1 cellular context compared by ENCODE assay signal in the genomic region with DNA sequence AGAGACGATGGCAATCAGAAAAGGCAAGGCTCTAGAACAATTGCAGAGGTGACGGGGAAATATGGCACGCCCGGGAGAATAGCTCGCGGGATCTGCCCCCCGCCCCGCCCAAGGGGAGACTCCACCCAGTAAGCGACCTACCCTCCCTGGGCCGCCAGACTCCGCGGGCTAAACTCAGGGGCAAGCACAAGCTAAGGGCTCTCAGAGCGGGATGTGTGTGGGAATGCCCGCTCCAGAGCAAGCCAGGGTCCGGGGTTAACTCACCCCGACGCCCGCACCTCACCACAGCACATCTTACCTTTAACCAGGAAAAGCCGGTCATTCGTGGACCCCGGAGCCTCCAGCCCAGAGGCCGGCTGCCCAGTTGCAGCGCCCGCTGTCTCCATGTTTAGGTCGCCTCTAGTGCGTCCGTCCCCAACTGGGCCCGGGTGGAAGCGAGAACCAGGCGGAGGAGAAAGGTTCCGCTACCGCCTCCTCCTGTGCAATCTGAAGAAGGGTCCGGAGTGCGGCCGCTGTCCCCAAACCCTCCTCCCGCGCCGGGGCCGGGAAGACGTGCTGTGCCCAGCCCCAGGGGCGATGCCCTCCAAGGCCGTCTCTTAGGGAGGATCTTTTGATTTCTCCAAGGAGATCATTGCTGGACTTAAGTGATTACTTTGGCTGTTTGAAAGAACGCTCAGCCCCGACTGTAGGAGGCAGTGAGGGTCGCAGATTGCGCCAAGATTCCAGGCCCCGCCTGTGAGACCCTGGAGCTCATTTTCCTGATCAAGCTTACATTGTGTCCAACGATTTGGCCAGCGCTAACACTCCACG.
TF ChIP-seq lines count a peak whose summit lies in the region.

Gene TMEM242 (minus strand): TSS at position 406 of the 810 bp plus-strand sequence. CDS start 20 bp downstream, at position 386.

TF ChIP-seq in HEK293, 187 proteins besides CTCF, POLR2A, EP300 and RAD21 (continued from another document and continues in another):
- TF ChIP-seq ZNF148 (tag by site-specific recombination; IDR thresholded peaks at IDR 0.05; ENCODE audit: borderline replicate concordance) (peak; percentile 72), ZNF658 (tag by site-specific recombination; IDR thresholded peaks at IDR 0.05) (0 out of 2 replicates have a peak, but pooled peaks have one; percentile 26), ZNF76 (tag by site-specific recombination; IDR thresholded peaks at IDR 0.05; ENCODE audit: borderline replicate concordance, low read depth) (peak; percentile 85), ZNF302 (tag by site-specific recombination; IDR thresholded peaks at IDR 0.05; ENCODE audit: low read depth) (no peak), ZNF670 (tag by site-specific recombination; IDR thresholded peaks at IDR 0.05; ENCODE audit: low read depth) (no peak), ZNF423 (tag by site-specific recombination; IDR thresholded peaks at IDR 0.05) (peak; percentile 62; the same call in 1 of the 2 replicates), ZNF596 (tag by site-specific recombination; IDR thresholded peaks at IDR 0.05) (peak; percentile 77), SP3 (tag by site-specific recombination; IDR thresholded peaks at IDR 0.05) (peak; percentile 95), ZNF280C (tag by site-specific recombination; IDR thresholded peaks at IDR 0.05) (no peak), ZNF664 (tag by site-specific recombination; IDR thresholded peaks at IDR 0.05) (peak; percentile 81), YY1 (tag by site-specific recombination; IDR thresholded peaks at IDR 0.05) (peak; percentile 98), MYNN (tag by site-specific recombination; IDR thresholded peaks at IDR 0.05; ENCODE audit: borderline replicate concordance) (peak; percentile 85), ZNF221 (tag by site-specific recombination; IDR thresholded peaks at IDR 0.05; ENCODE audit: borderline replicate concordance) (peak; percentile 91; the same call in 1 of the 2 replicates), ZNF416 (tag by site-specific recombination; IDR thresholded peaks at IDR 0.05) (peak; percentile 71; the same call in 1 of the 2 replicates), ZSCAN23 (tag by site-specific recombination; IDR thresholded peaks at IDR 0.05) (peak; percentile 98), ZNF311 (tag by site-specific recombination; IDR thresholded peaks at IDR 0.05; ENCODE audit: borderline replicate concordance) (no peak), ZNF571 (tag by site-specific recombination; IDR thresholded peaks at IDR 0.05) (no peak), HOXD13 (CRISPR knock-in tag; IDR thresholded peaks at IDR 0.05; ENCODE audit: borderline replicate concordance) (peak; percentile 83), ELK4 (IDR thresholded peaks at IDR 0.05; ENCODE audit: borderline replicate concordance, low read depth, low read length) (no peak), ZNF654 (tag by site-specific recombination; IDR thresholded peaks at IDR 0.05; ENCODE audit: low read depth) (no peak; the same call in 1 of the 2 replicates), MZF1 (tag by site-specific recombination; IDR thresholded peaks at IDR 0.05; ENCODE audit: borderline replicate concordance) (peak; percentile 85), ZNF600 (tag by site-specific recombination; IDR thresholded peaks at IDR 0.05) (peak; percentile 92), ZNF830 (tag by site-specific recombination; IDR thresholded peaks at IDR 0.05; ENCODE audit: low read depth) (no peak), ZNF404 (tag by site-specific recombination; IDR thresholded peaks at IDR 0.05) (no peak), ZNF558 (tag by site-specific recombination; IDR thresholded peaks at IDR 0.05) (peak; percentile 79), OVOL3 (tag by site-specific recombination; IDR thresholded peaks at IDR 0.05) (peak; percentile 82), ZNF629 (tag by site-specific recombination; IDR thresholded peaks at IDR 0.05) (peak; percentile 88), ZNF585B (tag by site-specific recombination; IDR thresholded peaks at IDR 0.05) (peak; percentile 46), KLF8 (tag by site-specific recombination; IDR thresholded peaks at IDR 0.05) (peak; percentile 99), ZNF121 (tag by site-specific recombination; IDR thresholded peaks at IDR 0.05) (peak; percentile 89), GLI2 (tag by site-specific recombination; IDR thresholded peaks at IDR 0.05; ENCODE audit: borderline replicate concordance, low read depth) (no peak), ZNF560 (tag by site-specific recombination; IDR thresholded peaks at IDR 0.05; ENCODE audit: borderline replicate concordance) (no peak), IKZF3 (tag by site-specific recombination; IDR thresholded peaks at IDR 0.05) (peak; percentile 86), ZNF707 (tag by site-specific recombination; IDR thresholded peaks at IDR 0.05) (0 out of 2 replicates have a peak, but pooled peaks have one; percentile 39), ZBTB49 (tag by site-specific recombination; IDR thresholded peaks at IDR 0.05; ENCODE audit: low read depth) (0 out of 2 replicates have a peak, but pooled peaks have one; percentile 56), SP2 (tag by site-specific recombination; IDR thresholded peaks at IDR 0.05) (peak; percentile 76), ZNF660 (tag by site-specific recombination; IDR thresholded peaks at IDR 0.05) (peak; percentile 99), ZNF777 (tag by site-specific recombination; IDR thresholded peaks at IDR 0.05; ENCODE audit: borderline replicate concordance) (peak; percentile 86; the same call in 1 of the 2 replicates), ZBTB7A (tag by site-specific recombination; IDR thresholded peaks at IDR 0.05; ENCODE audit: low read depth) (peak; percentile 88), BCL11A (tag by site-specific recombination; IDR thresholded peaks at IDR 0.05; ENCODE audit: low read depth) (peak; percentile 90), ZNF433 (tag by site-specific recombination; IDR thresholded peaks at IDR 0.05; ENCODE audit: low read depth) (no peak)
- TF ChIP-seq, protein P1, sequence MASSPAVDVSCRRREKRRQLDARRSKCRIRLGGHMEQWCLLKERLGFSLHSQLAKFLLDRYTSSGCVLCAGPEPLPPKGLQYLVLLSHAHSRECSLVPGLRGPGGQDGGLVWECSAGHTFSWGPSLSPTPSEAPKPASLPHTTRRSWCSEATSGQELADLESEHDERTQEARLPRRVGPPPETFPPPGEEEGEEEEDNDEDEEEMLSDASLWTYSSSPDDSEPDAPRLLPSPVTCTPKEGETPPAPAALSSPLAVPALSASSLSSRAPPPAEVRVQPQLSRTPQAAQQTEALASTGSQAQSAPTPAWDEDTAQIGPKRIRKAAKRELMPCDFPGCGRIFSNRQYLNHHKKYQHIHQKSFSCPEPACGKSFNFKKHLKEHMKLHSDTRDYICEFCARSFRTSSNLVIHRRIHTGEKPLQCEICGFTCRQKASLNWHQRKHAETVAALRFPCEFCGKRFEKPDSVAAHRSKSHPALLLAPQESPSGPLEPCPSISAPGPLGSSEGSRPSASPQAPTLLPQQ (tag by site-specific recombination; IDR thresholded peaks at IDR 0.05): peak; percentile 94; the same call in 1 of the 2 replicates
- TF ChIP-seq, protein P2, sequence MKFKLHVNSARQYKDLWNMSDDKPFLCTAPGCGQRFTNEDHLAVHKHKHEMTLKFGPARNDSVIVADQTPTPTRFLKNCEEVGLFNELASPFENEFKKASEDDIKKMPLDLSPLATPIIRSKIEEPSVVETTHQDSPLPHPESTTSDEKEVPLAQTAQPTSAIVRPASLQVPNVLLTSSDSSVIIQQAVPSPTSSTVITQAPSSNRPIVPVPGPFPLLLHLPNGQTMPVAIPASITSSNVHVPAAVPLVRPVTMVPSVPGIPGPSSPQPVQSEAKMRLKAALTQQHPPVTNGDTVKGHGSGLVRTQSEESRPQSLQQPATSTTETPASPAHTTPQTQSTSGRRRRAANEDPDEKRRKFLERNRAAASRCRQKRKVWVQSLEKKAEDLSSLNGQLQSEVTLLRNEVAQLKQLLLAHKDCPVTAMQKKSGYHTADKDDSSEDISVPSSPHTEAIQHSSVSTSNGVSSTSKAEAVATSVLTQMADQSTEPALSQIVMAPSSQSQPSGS (tag by site-specific recombination; IDR thresholded peaks at IDR 0.05; ENCODE audit: low read depth): 0 out of 2 replicates have a peak, but pooled peaks have one; percentile 15
- TF ChIP-seq, protein P3, sequence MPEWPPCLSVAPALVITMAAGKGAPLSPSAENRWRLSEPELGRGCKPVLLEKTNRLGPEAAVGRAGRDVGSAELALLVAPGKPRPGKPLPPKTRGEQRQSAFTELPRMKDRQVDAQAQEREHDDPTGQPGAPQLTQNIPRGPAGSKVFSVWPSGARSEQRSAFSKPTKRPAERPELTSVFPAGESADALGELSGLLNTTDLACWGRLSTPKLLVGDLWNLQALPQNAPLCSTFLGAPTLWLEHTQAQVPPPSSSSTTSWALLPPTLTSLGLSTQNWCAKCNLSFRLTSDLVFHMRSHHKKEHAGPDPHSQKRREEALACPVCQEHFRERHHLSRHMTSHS (tag by site-specific recombination; IDR thresholded peaks at IDR 0.05): no peak
- TF ChIP-seq, protein P4, sequence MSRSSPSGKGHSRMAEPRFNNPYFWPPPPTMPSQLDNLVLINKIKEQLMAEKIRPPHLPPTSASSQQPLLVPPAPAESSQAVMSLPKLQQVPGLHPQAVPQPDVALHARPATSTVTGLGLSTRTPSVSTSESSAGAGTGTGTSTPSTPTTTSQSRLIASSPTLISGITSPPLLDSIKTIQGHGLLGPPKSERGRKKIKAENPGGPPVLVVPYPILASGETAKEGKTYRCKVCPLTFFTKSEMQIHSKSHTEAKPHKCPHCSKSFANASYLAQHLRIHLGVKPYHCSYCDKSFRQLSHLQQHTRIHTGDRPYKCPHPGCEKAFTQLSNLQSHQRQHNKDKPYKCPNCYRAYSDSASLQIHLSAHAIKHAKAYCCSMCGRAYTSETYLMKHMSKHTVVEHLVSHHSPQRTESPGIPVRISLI (tag by site-specific recombination; IDR thresholded peaks at IDR 0.05): 0 out of 2 replicates have a peak, but pooled peaks have one; percentile 17
- TF ChIP-seq, protein P5, sequence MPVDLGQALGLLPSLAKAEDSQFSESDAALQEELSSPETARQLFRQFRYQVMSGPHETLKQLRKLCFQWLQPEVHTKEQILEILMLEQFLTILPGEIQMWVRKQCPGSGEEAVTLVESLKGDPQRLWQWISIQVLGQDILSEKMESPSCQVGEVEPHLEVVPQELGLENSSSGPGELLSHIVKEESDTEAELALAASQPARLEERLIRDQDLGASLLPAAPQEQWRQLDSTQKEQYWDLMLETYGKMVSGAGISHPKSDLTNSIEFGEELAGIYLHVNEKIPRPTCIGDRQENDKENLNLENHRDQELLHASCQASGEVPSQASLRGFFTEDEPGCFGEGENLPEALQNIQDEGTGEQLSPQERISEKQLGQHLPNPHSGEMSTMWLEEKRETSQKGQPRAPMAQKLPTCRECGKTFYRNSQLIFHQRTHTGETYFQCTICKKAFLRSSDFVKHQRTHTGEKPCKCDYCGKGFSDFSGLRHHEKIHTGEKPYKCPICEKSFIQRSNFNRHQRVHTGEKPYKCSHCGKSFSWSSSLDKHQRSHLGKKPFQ (tag by site-specific recombination; IDR thresholded peaks at IDR 0.05): no peak
